In genomic region chr1:205813755-205814058, GRCh38 we compare ENCODE assay signal across 8 cellular contexts. TPM values are rescaled to one million over a fixed set of nuclear protein-coding genes. Genes with fewer than 3 reads are reported as not detected.
DNase-seq lines count a peak whose midpoint lies in the region; ATAC-seq and TF ChIP-seq lines count a peak whose summit lies in the region.

No MANE protein-coding gene starts in this region.

- H3K27ac ChIP-seq in SJSA1 (no peak overlapping the region), parathyroid adenoma (peak overlapping the region; percentile 69)

- H3K4me1 ChIP-seq in SJSA1 (replicated peaks) (peaks cover 26% of the 10 kb centered on the region), parathyroid adenoma (peaks cover 6% of the 10 kb centered on the region)

- in situ Hi-C loops in G401 (cut with HindIII; ENCODE audit: low sequenced_read_pairs) = no loop called here

- TF ChIP-seq CTCF in epithelial cell of esophagus (IDR thresholded peaks at IDR 0.05; ENCODE audit: insufficient read depth, low read depth, low read length, missing control alignments) (no peak), parathyroid adenoma (IDR thresholded peaks at IDR 0.05) (no peak)

- peak overlapping the region; percentile 98 for H3K4me2 ChIP-seq in parathyroid adenoma (ENCODE audit: low read length)

- H3K4me3 ChIP-seq in SJSA1 (peak overlapping the region; percentile 68), epithelial cell of esophagus (ENCODE audit: low read length) (peak overlapping the region; percentile 76), parathyroid adenoma (ENCODE audit: low read depth, low read length) (peak overlapping the region; percentile 90)

- H3K36me3 ChIP-seq in SJSA1 (peaks cover 21% of the 10 kb centered on the region), parathyroid adenoma (ENCODE audit: control insufficient read depth, insufficient read depth, low read length) (no peaks in the 10 kb centered on the region)

- H3K79me2 ChIP-seq in parathyroid adenoma = no peaks in the 10 kb centered on the region

- H2AFZ ChIP-seq in parathyroid adenoma = peak overlapping the region; percentile 92

- DNase-seq in SJSA1 (ENCODE audit: low read depth in 1 of 2, low spot score in 2 of 2) = no peak
- peak; percentile 84 for DNase-seq in epithelial cell of esophagus (ENCODE audit: low read depth)
- no peak for DNase-seq in OCI-M1 (lab: John Stamatoyannopoulos, UW)
- no peak for DNase-seq in G401 (ENCODE audit: low spot score)
- DNase-seq in left lobe of liver (ENCODE audit: low spot score) = no peak

- H3K9me3 ChIP-seq in SJSA1 (replicated peaks) (no peaks in the 10 kb centered on the region), parathyroid adenoma (ENCODE audit: control insufficient read depth, low read length) (no peaks in the 10 kb centered on the region)

- no peaks in the 10 kb centered on the region for H3K27me3 ChIP-seq in SJSA1 (replicated peaks)
- H3K27me3 ChIP-seq in parathyroid adenoma (ENCODE audit: control insufficient read depth, insufficient read depth, low read length) = no peaks in the 10 kb centered on the region

- no peak overlapping the region for H3K9ac ChIP-seq in parathyroid adenoma

- ATAC-seq in GM18520 (IDR thresholded peaks at IDR 0.05; ENCODE audit: unreplicated experiment) = peak; percentile 4
- ATAC-seq in GM19324 (IDR thresholded peaks at IDR 0.05; ENCODE audit: low FRiP score, unreplicated experiment) = no peak
- ATAC-seq in left lobe of liver = no peak

RNA-seq across cellular contexts. Expression of gene SLC41A1, which starts 0.7 kb away (rescaled TPM):
- total RNA-seq in SJSA1 (2014; rRNA removed; shearing (Covaris generic)) = 17.2 and 21.0 TPM in 2 replicates
- 9.1 and 17.8 TPM in 2 replicates for total RNA-seq in G401 (2014; rRNA removed; shearing (Covaris generic))
- 4.5 TPM for total RNA-seq in left lobe of liver

RNA-seq across cellular contexts. Expression of gene PM20D1, which starts 36.2 kb away (rescaled TPM):
- not detected in 2 replicates for total RNA-seq in SJSA1 (2014; rRNA removed; shearing (Covaris generic))
- total RNA-seq in G401 (2014; rRNA removed; shearing (Covaris generic)) = not detected in 2 replicates
- total RNA-seq in left lobe of liver = 0.13 TPM

RNA-seq across cellular contexts. Expression of gene RAB29, which starts 38.4 kb away (rescaled TPM):
- 18.1 and 25.6 TPM in 2 replicates for total RNA-seq in SJSA1 (2014; rRNA removed; shearing (Covaris generic))
- total RNA-seq in G401 (2014; rRNA removed; shearing (Covaris generic)) = 6.8 and 8.9 TPM in 2 replicates
- 20.7 TPM for total RNA-seq in left lobe of liver
